20 cellular contexts compared by ENCODE assay signal in genomic region chr4:136412708-136413107, GRCh38.
DNase-seq lines count a peak whose midpoint lies in the region; ATAC-seq and TF ChIP-seq lines count a peak whose summit lies in the region.
"Had no signal": no experiment of that assay in that cellular context is flagged by ENCODE, and none has a peak within 500 bp of the region (broad histone marks: within the 10 kb centered on the region; RNA-seq: fewer than 3 reads in every experiment).

No MANE protein-coding gene starts in this region.

- no peak overlapping the region for H3K4me2 ChIP-seq in IMR-90 (ENCODE audit: low read depth, low read length)

- H3K4me1 Mint-ChIP-seq in immature natural killer cell: no peaks in the 10 kb centered on the region
- H3K4me1 Mint-ChIP-seq: stimulated activated naive CD8-positive, alpha-beta T cell treated with anti-CD3 and anti-CD28 coated beads, Interleukin-15, amount 100 ng/mL, for 72 hours; T-helper 17 cell had no signal

- H3K23ac ChIP-seq in IMR-90 (ENCODE audit: low read depth, low read length): no peak overlapping the region

- no peaks in the 10 kb centered on the region for H3K36me3 Mint-ChIP-seq in immature natural killer cell

- H3K18ac ChIP-seq in IMR-90 (ENCODE audit: low read depth, low read length): no peak overlapping the region

- H3K27me3 ChIP-seq in IMR-90 (ENCODE audit: control insufficient read depth, insufficient read depth, low read length) (no peaks in the 10 kb centered on the region), adipocyte (replicated peaks; ENCODE audit: control insufficient read depth, insufficient read depth, low read length) (no peaks in the 10 kb centered on the region)
- H3K27me3 ChIP-seq: pancreas, SJSA1, uterus had no signal

- TF ChIP-seq RAD21 in IMR-90 (IDR thresholded peaks at IDR 0.05; ENCODE audit: low read length): no peak

- TF ChIP-seq POLR2A in IMR-90 (IDR thresholded peaks at IDR 0.05; ENCODE audit: low read depth, low read length): no peak

- no peaks in the 10 kb centered on the region for H4K20me1 ChIP-seq in IMR-90 (ENCODE audit: insufficient read depth, low read length)

- H3K56ac ChIP-seq in IMR-90 (ENCODE audit: extremely low read depth, insufficient read depth, low read length): no peak overlapping the region

- H3K4me3 ChIP-seq in IMR-90 (ENCODE audit: insufficient read depth, low read depth, low read length): no peak overlapping the region
- no peak overlapping the region for H3K4me3 ChIP-seq in adipocyte (ENCODE audit: low read length)
- H3K4me3 ChIP-seq: lung, pancreas, SJSA1, uterus had no signal

- no peak overlapping the region for H2BK15ac ChIP-seq in IMR-90 (ENCODE audit: low read depth, low read length)

- no peaks in the 10 kb centered on the region for H3K79me1 ChIP-seq in IMR-90 (ENCODE audit: low read depth in 1 of 2, low read length in 2 of 2)

- dilution Hi-C loops in IMR-90 (cut with HindIII; ENCODE audit: low sequenced_read_pairs, unreplicated experiment): no loop called here

- H3K4me1 ChIP-seq in IMR-90 (ENCODE audit: control insufficient read depth, insufficient read depth, low read length) (no peaks in the 10 kb centered on the region), adipocyte (ENCODE audit: control insufficient read depth, insufficient read depth, low read length) (peaks cover 4% of the 10 kb centered on the region)
- H3K4me1 ChIP-seq: Caco-2, pancreas, SJSA1, uterus had no signal

- ATAC-seq in IMR-90 (ENCODE audit: low read depth): no peak
- ATAC-seq: pancreas; stimulated activated naive CD8-positive, alpha-beta T cell treated with anti-CD3 and anti-CD28 coated beads, Interleukin-15, amount 100 ng/mL, for 72 hours; T-helper 17 cell had no signal

- H3K14ac ChIP-seq in IMR-90 (replicated peaks; ENCODE audit: low read depth, low read length): no peak overlapping the region

- in situ Hi-C loops in IMR-90 (cut with MboI; ENCODE audit: low sequenced_read_pairs): no loop called here

- peak; percentile 1 for DNase-seq in IMR-90
- peak; percentile 63 for DNase-seq in adipocyte (ENCODE audit: low read depth)
- peak; percentile 42 for DNase-seq in fibroblast of gingiva (ENCODE audit: low read depth)
- peak; percentile 32 for DNase-seq in pulmonary artery endothelial cell (ENCODE audit: low read depth, low spot score)
- no peak for DNase-seq in activated CD4-positive, alpha-beta T cell treated with anti-CD3 and anti-CD28 coated beads, Interleukin-2, amount 50 U/mL, for 48 hours
- no peak for DNase-seq in immature natural killer cell
- no peak for DNase-seq in activated CD4-positive, alpha-beta T cell treated with anti-CD3 and anti-CD28 coated beads for 4 hours
- DNase-seq: activated CD4-positive, CD25-positive, alpha-beta regulatory T cell; Caco-2; H7; NCI-H1048; NCI-H2081; NCI-H524 treated with DMSO at 0.1 percent for 48 hours; pancreas; stimulated activated naive CD8-positive, alpha-beta T cell treated with anti-CD3 and anti-CD28 coated beads, Interleukin-15, amount 100 ng/mL, for 72 hours; T-helper 17 cell; uterus had no signal

- H3K9ac ChIP-seq in IMR-90 (ENCODE audit: low read depth, low read length): no peak overlapping the region
- no peak overlapping the region for H3K9ac ChIP-seq in adipocyte (ENCODE audit: low read length)

- H4K91ac ChIP-seq in IMR-90 (ENCODE audit: insufficient read depth, low read depth, low read length): no peak overlapping the region

- H2BK120ac ChIP-seq in IMR-90 (ENCODE audit: low read depth, low read length): no peak overlapping the region

- no CpG with 5 or more reads among the region's 2 CpGs for WGBS in IMR-90 (ENCODE audit: extremely low coverage in 2 of 2, insufficient read length in 1 of 2), 2 experiments

- H4K8ac ChIP-seq in IMR-90 (ENCODE audit: low read depth in 2 of 2, low read length in 2 of 2): no peak overlapping the region

- H3K36me3 ChIP-seq in IMR-90 (ENCODE audit: control insufficient read depth, insufficient read depth, low read length): no peaks in the 10 kb centered on the region
- no peaks in the 10 kb centered on the region for H3K36me3 ChIP-seq in adipocyte (ENCODE audit: control insufficient read depth, insufficient read depth, low read length, severe bottlenecking)
- H3K36me3 ChIP-seq: pancreas, SJSA1, uterus had no signal

- H2AK5ac ChIP-seq in IMR-90 (ENCODE audit: low read depth, low read length): no peak overlapping the region

- POLR2A ChIA-PET in IMR-90 (lab: Charles Lee; ENCODE audit: unreplicated experiment): no interaction called here

- H2AFZ ChIP-seq in IMR-90 (replicated peaks; ENCODE audit: low read length, poor library complexity): no peak overlapping the region

- TF ChIP-seq CTCF in IMR-90 (conservative IDR thresholded peaks at IDR 0.05; ENCODE audit: low read depth, low read length): no peak

- H3K4ac ChIP-seq in IMR-90 (ENCODE audit: low read depth, low read length): no peak overlapping the region

- no peak overlapping the region for H3K4me3 Mint-ChIP-seq in immature natural killer cell
- H3K4me3 Mint-ChIP-seq: stimulated activated naive CD8-positive, alpha-beta T cell treated with anti-CD3 and anti-CD28 coated beads, Interleukin-15, amount 100 ng/mL, for 72 hours; T-helper 17 cell had no signal

- H3K27me3 Mint-ChIP-seq in immature natural killer cell (ENCODE audit: low read depth in 3 of 3): no peaks in the 10 kb centered on the region
- H3K27me3 Mint-ChIP-seq: stimulated activated naive CD8-positive, alpha-beta T cell treated with anti-CD3 and anti-CD28 coated beads, Interleukin-15, amount 100 ng/mL, for 72 hours; T-helper 17 cell had no signal

- no peak overlapping the region for H3K27ac Mint-ChIP-seq in immature natural killer cell
- H3K27ac Mint-ChIP-seq: activated T-helper 2 cell treated with anti-CD3 and anti-CD28 coated beads, Interferon-gamma antibody, Interleukin-2, Interleukin-4, amounts not matched to agents 10 μg/mL and 5 μg/mL and 100 μg/mL, durations not matched to agents 14 hours and 24 hours and 36 hours; stimulated activated naive CD8-positive, alpha-beta T cell treated with anti-CD3 and anti-CD28 coated beads, Interleukin-15, amount 100 ng/mL, for 72 hours; T-helper 17 cell had no signal

- H2AK9ac ChIP-seq in IMR-90 (replicated peaks; ENCODE audit: low read depth, low read length, poor library complexity): no peak overlapping the region

- H3K27ac ChIP-seq in IMR-90 (ENCODE audit: insufficient read depth, low read length): no peak overlapping the region
- H3K27ac ChIP-seq: pancreas, SJSA1, uterus had no signal

- intact Hi-C loops in IMR-90 (cut with micrococcal nuclease): no loop called here

- H4K5ac ChIP-seq in IMR-90 (ENCODE audit: low read depth, low read length): no peak overlapping the region

- H3K9me3 Mint-ChIP-seq in immature natural killer cell: peaks cover 0 to 11% (median 2%) of the 10 kb centered on the region in 6 donors
- H3K9me3 Mint-ChIP-seq: activated T-helper 2 cell treated with anti-CD3 and anti-CD28 coated beads, Interferon-gamma antibody, Interleukin-2, Interleukin-4, amounts not matched to agents 10 μg/mL and 5 μg/mL and 100 μg/mL, durations not matched to agents 14 hours and 24 hours and 36 hours had no signal

- no peaks in the 10 kb centered on the region for H3K9me3 ChIP-seq in IMR-90 (ENCODE audit: control insufficient read depth, insufficient read depth, low read length)
- H3K9me3 ChIP-seq in adipocyte (ENCODE audit: control insufficient read depth, low read length): no peaks in the 10 kb centered on the region
- H3K9me3 ChIP-seq: Caco-2, pancreas, SJSA1, uterus had no signal

- no peak overlapping the region for H2BK20ac ChIP-seq in IMR-90 (ENCODE audit: low read depth, low read length)

- BruUV-seq in IMR-90 (replicated peaks; lab: Mats Ljungman, UMichigan): no TSS peak

- H2BK5ac ChIP-seq in IMR-90 (ENCODE audit: low read depth, low read length, poor library complexity, severe bottlenecking): no peak overlapping the region

- CTCF ChIA-PET in IMR-90 (lab: Yijun Ruan, JAX): no interaction called here

- H3K9me1 ChIP-seq in IMR-90 (ENCODE audit: insufficient read depth, low read length): no peaks in the 10 kb centered on the region

TF ChIP-seq in IMR-90, 13 proteins besides CTCF, POLR2A, EP300 and RAD21:
- peak; percentile 69 for TF ChIP-seq CEBPB (IDR thresholded peaks at IDR 0.05; ENCODE audit: low read depth, low read length)
- no peak for TF ChIP-seq SMC3 (IDR thresholded peaks at IDR 0.05; ENCODE audit: low read depth, low read length)

Comparison
In these comparisons a context has a peak if more than half of its experiments do, and no peak if none do; other contexts are left out.
1. DNase-seq: peak in IMR-90 (single experiment), adipocyte (single experiment), fibroblast of gingiva (single experiment) and pulmonary artery endothelial cell (single experiment); none in activated CD4-positive, alpha-beta T cell treated with anti-CD3 and anti-CD28 coated beads, Interleukin-2, amount 50 U/mL, for 48 hours (0 of 2), immature natural killer cell (0 of 3) and activated CD4-positive, alpha-beta T cell treated with anti-CD3 and anti-CD28 coated beads for 4 hours (0 of 2).